1 cellular context compared by ENCODE assay signal in the genomic region with DNA sequence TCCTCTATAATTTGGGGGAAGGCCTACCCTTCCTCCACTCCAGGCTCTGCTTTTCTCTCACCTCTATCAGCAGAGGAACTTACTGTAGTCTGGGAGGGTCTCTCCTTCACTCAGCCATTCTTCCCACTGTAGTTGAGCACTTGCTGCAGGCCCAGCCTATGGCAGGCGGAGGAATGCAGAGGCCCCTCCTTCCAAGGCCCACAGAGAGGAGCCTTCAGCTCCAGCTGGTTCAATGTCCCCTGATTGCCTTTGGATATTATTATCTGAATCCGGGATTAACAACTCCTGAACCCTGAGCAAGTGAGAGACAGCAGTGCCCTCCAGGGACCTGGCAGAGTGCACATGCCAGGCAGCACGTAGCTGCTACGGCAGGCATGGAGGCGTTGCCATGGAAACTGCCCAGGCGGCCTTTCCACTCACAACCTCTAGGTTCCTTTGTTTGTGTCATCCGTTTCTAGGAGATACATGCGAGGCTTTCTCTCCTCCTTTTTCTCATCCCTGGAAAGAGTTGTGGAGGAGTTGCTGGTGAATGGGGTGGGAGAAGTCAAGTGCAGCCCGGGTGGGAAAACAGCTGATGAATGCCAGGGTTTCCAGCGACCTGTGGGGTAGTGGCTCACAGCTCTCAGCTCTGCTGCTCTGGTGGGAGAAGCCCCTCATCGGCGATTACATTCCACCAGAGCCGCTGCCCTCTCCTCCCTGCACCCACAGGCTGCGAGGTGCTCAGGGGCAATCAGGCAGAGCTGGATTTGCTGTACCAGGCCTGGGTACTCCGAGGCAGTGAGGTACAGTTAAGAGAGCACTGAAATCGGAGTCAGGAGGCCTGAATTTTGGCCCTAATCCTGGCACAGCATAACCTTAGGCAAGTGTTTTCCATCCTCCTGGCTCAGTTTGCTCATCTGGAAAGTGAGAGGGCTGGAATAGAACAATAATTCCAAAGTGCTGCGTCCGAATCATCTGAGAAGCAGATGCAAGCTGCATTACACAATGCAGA.
TF ChIP-seq lines count a peak whose summit lies in the region.

No MANE protein-coding gene starts in this region.

TF ChIP-seq in HepG2, 621 proteins besides CTCF, POLR2A, EP300 and RAD21 (continued from another document and continues in another):
- no peak for TF ChIP-seq ZNF260 (CRISPR knock-in tag; IDR thresholded peaks at IDR 0.05; ENCODE audit: borderline replicate concordance, low read depth)
- peak; percentile 75; the same call in 1 of the 2 replicates for TF ChIP-seq SIN3A (IDR thresholded peaks at IDR 0.05; ENCODE audit: borderline replicate concordance, low read depth, low read length)
- TF ChIP-seq ZNF317 (CRISPR knock-in tag; IDR thresholded peaks at IDR 0.05) = 0 out of 2 replicates have a peak, but pooled peaks have one; percentile 65
- TF ChIP-seq FOXM1 (CRISPR knock-in tag; IDR thresholded peaks at IDR 0.05) = no peak
- no peak for TF ChIP-seq PHB2 (IDR thresholded peaks at IDR 0.05; ENCODE audit: partially characterized antibody)
- no peak for TF ChIP-seq NONO (IDR thresholded peaks at IDR 0.05)
- TF ChIP-seq NONO (CRISPR knock-in tag; conservative IDR thresholded peaks at IDR 0.05) = 0 out of 2 replicates have a peak, but pooled peaks have one; percentile 5
- TF ChIP-seq JARID2 (CRISPR knock-in tag; IDR thresholded peaks at IDR 0.05; ENCODE audit: insufficient replicate concordance) = no peak
- no peak; the same call in 1 of the 2 replicates for TF ChIP-seq KDM2A (CRISPR knock-in tag; IDR thresholded peaks at IDR 0.05; ENCODE audit: borderline replicate concordance, low read depth)
- peak; percentile 33; the same call in 1 of the 2 replicates for TF ChIP-seq ZFP36L1 (CRISPR knock-in tag; IDR thresholded peaks at IDR 0.05)
- no peak for TF ChIP-seq YEATS4 (CRISPR knock-in tag; IDR thresholded peaks at IDR 0.05; ENCODE audit: borderline replicate concordance)
- TF ChIP-seq IKZF5 (CRISPR knock-in tag; IDR thresholded peaks at IDR 0.05) = 0 out of 2 replicates have a peak, but pooled peaks have one; percentile 34
- TF ChIP-seq ZNF672 (CRISPR knock-in tag; IDR thresholded peaks at IDR 0.05) = no peak
- no peak for TF ChIP-seq RBAK (CRISPR knock-in tag; IDR thresholded peaks at IDR 0.05)
- TF ChIP-seq, protein P1, sequence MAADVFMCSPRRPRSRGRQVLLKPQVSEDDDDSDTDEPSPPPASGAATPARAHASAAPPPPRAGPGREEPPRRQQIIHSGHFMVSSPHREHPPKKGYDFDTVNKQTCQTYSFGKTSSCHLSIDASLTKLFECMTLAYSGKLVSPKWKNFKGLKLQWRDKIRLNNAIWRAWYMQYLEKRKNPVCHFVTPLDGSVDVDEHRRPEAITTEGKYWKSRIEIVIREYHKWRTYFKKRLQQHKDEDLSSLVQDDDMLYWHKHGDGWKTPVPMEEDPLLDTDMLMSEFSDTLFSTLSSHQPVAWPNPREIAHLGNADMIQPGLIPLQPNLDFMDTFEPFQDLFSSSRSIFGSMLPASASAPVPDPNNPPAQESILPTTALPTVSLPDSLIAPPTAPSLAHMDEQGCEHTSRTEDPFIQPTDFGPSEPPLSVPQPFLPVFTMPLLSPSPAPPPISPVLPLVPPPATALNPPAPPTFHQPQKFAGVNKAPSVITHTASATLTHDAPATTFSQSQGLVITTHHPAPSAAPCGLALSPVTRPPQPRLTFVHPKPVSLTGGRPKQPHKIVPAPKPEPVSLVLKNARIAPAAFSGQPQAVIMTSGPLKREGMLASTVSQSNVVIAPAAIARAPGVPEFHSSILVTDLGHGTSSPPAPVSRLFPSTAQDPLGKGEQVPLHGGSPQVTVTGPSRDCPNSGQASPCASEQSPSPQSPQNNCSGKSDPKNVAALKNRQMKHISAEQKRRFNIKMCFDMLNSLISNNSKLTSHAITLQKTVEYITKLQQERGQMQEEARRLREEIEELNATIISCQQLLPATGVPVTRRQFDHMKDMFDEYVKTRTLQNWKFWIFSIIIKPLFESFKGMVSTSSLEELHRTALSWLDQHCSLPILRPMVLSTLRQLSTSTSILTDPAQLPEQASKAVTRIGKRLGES (CRISPR knock-in tag; IDR thresholded peaks at IDR 0.05; ENCODE audit: borderline replicate concordance) = no peak
- peak; percentile 90 for TF ChIP-seq ZKSCAN5 (CRISPR knock-in tag; IDR thresholded peaks at IDR 0.05)
- TF ChIP-seq, protein P2, sequence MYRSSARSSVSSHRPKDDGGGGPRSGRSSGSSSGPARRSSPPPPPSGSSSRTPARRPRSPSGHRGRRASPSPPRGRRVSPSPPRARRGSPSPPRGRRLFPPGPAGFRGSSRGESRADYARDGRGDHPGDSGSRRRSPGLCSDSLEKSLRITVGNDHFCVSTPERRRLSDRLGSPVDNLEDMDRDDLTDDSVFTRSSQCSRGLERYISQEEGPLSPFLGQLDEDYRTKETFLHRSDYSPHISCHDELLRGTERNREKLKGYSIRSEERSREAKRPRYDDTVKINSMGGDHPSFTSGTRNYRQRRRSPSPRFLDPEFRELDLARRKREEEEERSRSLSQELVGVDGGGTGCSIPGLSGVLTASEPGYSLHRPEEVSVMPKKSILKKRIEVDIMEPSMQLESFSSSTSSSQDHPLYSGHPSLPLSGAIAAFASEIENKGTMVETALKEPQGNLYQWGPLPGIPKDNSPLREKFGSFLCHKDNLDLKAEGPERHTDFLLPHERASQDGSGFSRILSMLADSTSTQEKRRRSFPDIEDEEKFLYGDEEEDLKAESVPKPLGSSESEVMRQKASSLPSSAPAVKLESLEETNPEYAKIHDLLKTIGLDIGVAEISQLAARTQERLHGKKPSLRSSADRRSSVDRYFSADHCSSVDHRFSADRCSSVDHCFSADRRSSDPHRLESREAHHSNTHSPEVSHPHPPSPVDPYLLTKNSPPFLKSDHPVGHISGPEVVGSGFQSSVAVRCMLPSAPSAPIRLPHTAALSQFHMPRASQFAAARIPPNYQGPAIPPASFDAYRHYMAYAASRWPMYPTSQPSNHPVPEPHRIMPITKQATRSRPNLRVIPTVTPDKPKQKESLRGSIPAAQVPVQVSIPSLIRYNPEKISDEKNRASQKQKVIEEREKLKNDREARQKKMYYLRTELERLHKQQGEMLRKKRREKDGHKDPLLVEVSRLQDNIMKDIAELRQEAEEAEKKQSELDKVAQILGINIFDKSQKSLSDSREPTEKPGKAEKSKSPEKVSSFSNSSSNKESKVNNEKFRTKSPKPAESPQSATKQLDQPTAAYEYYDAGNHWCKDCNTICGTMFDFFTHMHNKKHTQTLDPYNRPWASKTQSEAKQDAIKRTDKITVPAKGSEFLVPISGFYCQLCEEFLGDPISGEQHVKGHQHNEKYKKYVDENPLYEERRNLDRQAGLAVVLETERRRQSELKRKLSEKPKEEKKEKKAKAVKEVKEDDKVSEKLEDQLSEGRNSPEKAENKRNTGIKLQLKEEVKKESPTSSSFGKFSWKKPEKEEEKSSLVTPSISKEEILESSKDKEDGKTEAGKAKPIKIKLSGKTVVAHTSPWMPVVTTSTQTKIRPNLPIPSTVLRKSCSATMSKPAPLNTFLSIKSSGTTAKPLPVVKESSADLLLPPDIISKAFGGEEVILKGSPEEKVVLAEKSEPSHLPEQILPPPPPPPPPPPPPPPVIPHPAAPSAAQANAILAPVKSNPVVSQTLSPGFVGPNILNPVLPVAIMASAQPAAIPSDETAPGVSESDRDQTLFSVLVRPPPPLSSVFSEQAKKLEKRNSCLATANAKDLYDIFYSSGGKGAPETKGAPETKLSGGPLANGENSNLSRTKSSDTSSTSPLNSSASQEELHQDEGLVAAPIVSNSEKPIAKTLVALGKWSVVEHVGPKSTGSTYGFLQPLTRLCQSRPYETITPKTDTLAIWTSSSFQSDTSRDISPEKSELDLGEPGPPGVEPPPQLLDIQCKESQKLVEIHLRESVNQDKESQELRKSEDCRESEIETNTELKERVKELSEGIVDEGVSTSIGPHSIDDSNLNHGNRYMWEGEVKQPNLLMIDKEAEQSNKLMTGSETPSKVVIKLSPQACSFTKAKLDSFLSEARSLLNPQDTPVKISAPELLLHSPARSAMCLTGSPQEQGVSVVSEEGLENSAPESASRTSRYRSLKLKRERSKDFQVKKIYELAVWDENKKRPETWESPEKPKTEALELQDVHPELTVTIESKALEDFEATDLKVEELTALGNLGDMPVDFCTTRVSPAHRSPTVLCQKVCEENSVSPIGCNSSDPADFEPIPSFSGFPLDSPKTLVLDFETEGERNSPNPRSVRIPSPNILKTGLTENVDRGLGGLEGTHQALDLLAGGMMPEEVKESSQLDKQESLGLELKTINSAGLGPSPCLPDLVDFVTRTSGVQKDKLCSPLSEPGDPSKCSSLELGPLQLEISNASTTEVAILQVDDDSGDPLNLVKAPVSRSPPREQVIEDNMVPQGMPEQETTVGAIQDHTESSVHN (CRISPR knock-in tag; IDR thresholded peaks at IDR 0.05) = no peak
- TF ChIP-seq, protein P3, sequence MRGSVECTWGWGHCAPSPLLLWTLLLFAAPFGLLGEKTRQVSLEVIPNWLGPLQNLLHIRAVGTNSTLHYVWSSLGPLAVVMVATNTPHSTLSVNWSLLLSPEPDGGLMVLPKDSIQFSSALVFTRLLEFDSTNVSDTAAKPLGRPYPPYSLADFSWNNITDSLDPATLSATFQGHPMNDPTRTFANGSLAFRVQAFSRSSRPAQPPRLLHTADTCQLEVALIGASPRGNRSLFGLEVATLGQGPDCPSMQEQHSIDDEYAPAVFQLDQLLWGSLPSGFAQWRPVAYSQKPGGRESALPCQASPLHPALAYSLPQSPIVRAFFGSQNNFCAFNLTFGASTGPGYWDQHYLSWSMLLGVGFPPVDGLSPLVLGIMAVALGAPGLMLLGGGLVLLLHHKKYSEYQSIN (CRISPR knock-in tag; IDR thresholded peaks at IDR 0.05; ENCODE audit: borderline replicate concordance) = no peak
- TF ChIP-seq PPARG (CRISPR knock-in tag; conservative IDR thresholded peaks at IDR 0.05) = peak; percentile 68; the same call in 1 of the 2 replicates
- no peak for TF ChIP-seq ZNF615 (CRISPR knock-in tag; IDR thresholded peaks at IDR 0.05; ENCODE audit: borderline replicate concordance)
- no peak for TF ChIP-seq NCOR1 (IDR thresholded peaks at IDR 0.05; ENCODE audit: borderline replicate concordance, low read length)
- no peak for TF ChIP-seq STAT5B (CRISPR knock-in tag; IDR thresholded peaks at IDR 0.05)
- no peak for TF ChIP-seq PBX2 (CRISPR knock-in tag; IDR thresholded peaks at IDR 0.05)
- no peak for TF ChIP-seq MAFF (IDR thresholded peaks at IDR 0.05; ENCODE audit: low read depth, low read length)
- TF ChIP-seq, protein P4, sequence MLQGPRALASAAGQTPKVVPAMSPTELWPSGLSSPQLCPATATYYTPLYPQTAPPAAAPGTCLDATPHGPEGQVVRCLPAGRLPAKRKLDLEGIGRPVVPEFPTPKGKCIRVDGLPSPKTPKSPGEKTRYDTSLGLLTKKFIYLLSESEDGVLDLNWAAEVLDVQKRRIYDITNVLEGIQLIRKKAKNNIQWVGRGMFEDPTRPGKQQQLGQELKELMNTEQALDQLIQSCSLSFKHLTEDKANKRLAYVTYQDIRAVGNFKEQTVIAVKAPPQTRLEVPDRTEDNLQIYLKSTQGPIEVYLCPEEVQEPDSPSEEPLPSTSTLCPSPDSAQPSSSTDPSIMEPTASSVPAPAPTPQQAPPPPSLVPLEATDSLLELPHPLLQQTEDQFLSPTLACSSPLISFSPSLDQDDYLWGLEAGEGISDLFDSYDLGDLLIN (CRISPR knock-in tag; IDR thresholded peaks at IDR 0.05; ENCODE audit: borderline replicate concordance) = no peak
- TF ChIP-seq ZBTB3 (CRISPR knock-in tag; IDR thresholded peaks at IDR 0.05; ENCODE audit: borderline replicate concordance, low read depth) = no peak
- no peak for TF ChIP-seq PHF8 (CRISPR knock-in tag; IDR thresholded peaks at IDR 0.05)
- TF ChIP-seq ATF7 (IDR thresholded peaks at IDR 0.05) = no peak
- no peak for TF ChIP-seq ATF7 (CRISPR knock-in tag; IDR thresholded peaks at IDR 0.05)
- TF ChIP-seq DNMT3B (CRISPR knock-in tag; conservative IDR thresholded peaks at IDR 0.05) = no peak
- TF ChIP-seq CSRNP1 (CRISPR knock-in tag; IDR thresholded peaks at IDR 0.05) = no peak
- no peak for TF ChIP-seq ZNF354B (CRISPR knock-in tag; IDR thresholded peaks at IDR 0.05)
